ENCODE assay signal across 9 cellular contexts in the genomic region with DNA sequence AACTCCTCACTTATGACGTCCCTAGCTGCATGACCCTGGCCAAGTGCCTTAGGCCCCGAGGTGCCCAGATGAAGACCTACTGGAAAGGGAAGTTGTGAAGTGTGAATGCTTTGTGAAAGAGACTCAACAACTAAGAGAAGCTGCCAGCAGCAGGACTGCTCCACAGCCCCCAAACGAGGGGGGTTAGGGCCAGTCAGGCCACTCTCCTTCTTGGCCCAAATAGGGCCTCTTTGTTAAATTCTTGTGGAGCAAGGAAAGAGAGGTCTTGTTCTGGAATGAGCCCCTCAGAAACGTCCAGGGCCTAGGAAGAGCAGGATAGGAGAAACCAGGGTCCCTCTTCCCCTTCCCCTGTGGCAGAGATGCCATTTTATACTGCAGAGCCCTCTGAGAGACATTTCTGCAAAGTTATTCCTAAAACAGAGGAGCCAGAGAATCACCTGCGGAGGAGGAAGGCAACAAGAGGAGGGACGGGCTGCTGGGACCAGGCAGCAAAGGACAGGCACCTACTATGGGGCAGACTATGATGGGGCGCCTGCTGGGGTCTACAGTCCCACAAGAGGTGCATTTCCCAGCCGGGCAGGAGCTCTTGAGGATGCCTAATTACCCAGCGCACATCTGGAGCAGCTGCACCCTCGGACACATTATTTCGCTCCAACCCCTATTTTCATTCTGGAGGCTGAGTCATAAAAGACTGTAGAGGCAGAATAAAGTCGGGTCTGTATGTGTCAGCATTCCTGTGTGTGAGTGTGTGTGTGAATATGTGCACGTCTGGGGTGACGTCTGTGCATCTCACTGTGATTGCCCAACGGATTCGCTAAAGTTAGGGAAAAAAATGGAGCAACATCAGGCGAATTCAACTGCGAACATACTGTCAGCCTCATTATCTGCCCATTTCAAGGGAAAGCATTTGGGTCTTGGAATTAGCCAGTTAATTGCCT. TPM values are rescaled to one million over a fixed set of nuclear protein-coding genes. Genes with fewer than 3 reads are reported as not detected.
DNase-seq lines count a peak whose midpoint lies in the region; ATAC-seq and TF ChIP-seq lines count a peak whose summit lies in the region.
"Had no signal": no experiment of that assay in that cellular context is flagged by ENCODE, and none has a peak within 500 bp of the region (broad histone marks: within the 10 kb centered on the region; RNA-seq: fewer than 3 reads in every experiment).

No MANE protein-coding gene starts in this region.

- peaks cover 20% of the 10 kb centered on the region for H4K20me1 ChIP-seq in Loucy (ENCODE audit: insufficient read depth, low read length, poor library complexity, severe bottlenecking)

- peaks cover 4% of the 10 kb centered on the region for H3K27me3 ChIP-seq in Loucy (ENCODE audit: insufficient read depth, low read length, poor library complexity, severe bottlenecking)

- peak overlapping the region; percentile 95 for H3K4me2 ChIP-seq in Loucy (ENCODE audit: low read depth, low read length, poor library complexity, severe bottlenecking)

- H3K27ac Mint-ChIP-seq in activated naive CD4-positive, alpha-beta T cell treated with anti-CD3 and anti-CD28 coated beads, Interleukin-2, amount 50 U/mL, for 72 hours = no peak overlapping the region

- H3K4me3 ChIP-seq in Loucy (ENCODE audit: low read length, poor library complexity, severe bottlenecking) (peak overlapping the region; percentile 89), foreskin fibroblast (ENCODE audit: low read depth in 1 of 2, low read length in 2 of 2) (no peak overlapping the region)
- H3K4me3 ChIP-seq: vagina had no signal

- no peak overlapping the region for H2AFZ ChIP-seq in Loucy (ENCODE audit: low read length)

- no peaks in the 10 kb centered on the region for H3K9me3 ChIP-seq in Loucy (ENCODE audit: insufficient read depth, low read depth, low read length)
- H3K9me3 ChIP-seq: Peyer's patch, vagina had no signal

- H3K9ac ChIP-seq in Loucy (ENCODE audit: low read depth, low read length, poor library complexity, severe bottlenecking) = peak overlapping the region; percentile 98

- H3K4me1 ChIP-seq in Loucy (ENCODE audit: insufficient read depth, low read length, poor library complexity, severe bottlenecking) = peaks cover 73% of the 10 kb centered on the region

- H3K79me2 ChIP-seq in Loucy (ENCODE audit: insufficient read depth, low read length) = peaks cover 100% of the 10 kb centered on the region

- H3K9me2 ChIP-seq in Loucy (replicated peaks; ENCODE audit: low read depth, low read length) = no peaks in the 10 kb centered on the region

- DNase-seq in 8988T (peak; percentile 78), foreskin fibroblast (peak; percentile 60 to 67), DMS 273 treated with DMSO at 0.1 percent for 48 hours (lab: John Stamatoyannopoulos, UW) (no peak), NCI-H748 (lab: John Stamatoyannopoulos, UW; ENCODE audit: unreplicated experiment) (no peak)
- no peak for DNase-seq in activated naive CD4-positive, alpha-beta T cell treated with anti-CD3 and anti-CD28 coated beads, Interleukin-2, amount 50 U/mL, for 72 hours (ENCODE audit: low spot score in 2 of 2)
- DNase-seq: NCI-H187 treated with DMSO at 0.1 percent for 48 hours had no signal

- peaks cover 7 to 9% of the 10 kb centered on the region in 2 donors for H3K36me3 Mint-ChIP-seq in activated naive CD4-positive, alpha-beta T cell treated with anti-CD3 and anti-CD28 coated beads, Interleukin-2, amount 50 U/mL, for 72 hours

- peaks cover 10% of the 10 kb centered on the region; the same call in 1 of the 2 replicates for H3K36me3 ChIP-seq in Loucy (ENCODE audit: insufficient read depth, low read length)
- H3K36me3 ChIP-seq: Peyer's patch, vagina had no signal

- ATAC-seq in activated naive CD4-positive, alpha-beta T cell treated with anti-CD3 and anti-CD28 coated beads, Interleukin-2, amount 50 U/mL, for 72 hours = no peak

- TF ChIP-seq CTCF in Loucy (conservative IDR thresholded peaks at IDR 0.05; ENCODE audit: low read length) = no peak
- TF ChIP-seq CTCF in foreskin fibroblast (IDR thresholded peaks at IDR 0.05; ENCODE audit: low read depth, low read length) = no peak

- H3F3A ChIP-seq in Loucy (ENCODE audit: low read depth) = no peaks in the 10 kb centered on the region

- H3K9me3 Mint-ChIP-seq in activated naive CD4-positive, alpha-beta T cell treated with anti-CD3 and anti-CD28 coated beads, Interleukin-2, amount 50 U/mL, for 72 hours = no peaks in the 10 kb centered on the region

RNA-seq across cellular contexts. Expression of gene HOXB9, which starts 11.4 kb away (rescaled TPM):
- total RNA-seq in activated naive CD4-positive, alpha-beta T cell treated with anti-CD3 and anti-CD28 coated beads, Interleukin-2, amount 50 U/mL, for 72 hours = 1 to 10 TPM; 1.2 to 2.4 TPM
- total RNA-seq: vagina had no signal

RNA-seq across cellular contexts. Expression of gene HOXB8, which starts 22.5 kb away (rescaled TPM):
- total RNA-seq in activated naive CD4-positive, alpha-beta T cell treated with anti-CD3 and anti-CD28 coated beads, Interleukin-2, amount 50 U/mL, for 72 hours = not detected
- total RNA-seq: vagina had no signal

RNA-seq across cellular contexts. Expression of gene HOXB7, which starts 26.8 kb away (rescaled TPM):
- 1 to 10 TPM in 1 of 2 donors, not detected in 1; 1.1 TPM for total RNA-seq in activated naive CD4-positive, alpha-beta T cell treated with anti-CD3 and anti-CD28 coated beads, Interleukin-2, amount 50 U/mL, for 72 hours

RNA-seq across cellular contexts. Expression of gene HOXB6, which starts 32.8 kb away (rescaled TPM):
- under 1 TPM in 1 of 2 donors, not detected in 1; 0.16 TPM for total RNA-seq in activated naive CD4-positive, alpha-beta T cell treated with anti-CD3 and anti-CD28 coated beads, Interleukin-2, amount 50 U/mL, for 72 hours

RNA-seq across cellular contexts. Expression of gene HOXB5, which starts 44.0 kb away (rescaled TPM):
- total RNA-seq in activated naive CD4-positive, alpha-beta T cell treated with anti-CD3 and anti-CD28 coated beads, Interleukin-2, amount 50 U/mL, for 72 hours = not detected

Comparison
In these comparisons a context has a peak if more than half of its experiments do, and no peak if none do; other contexts are left out.
1. DNase-seq: peak in 8988T (single experiment) and foreskin fibroblast (2 of 2); none in DMS 273 treated with DMSO at 0.1 percent for 48 hours (single experiment), activated naive CD4-positive, alpha-beta T cell treated with anti-CD3 and anti-CD28 coated beads, Interleukin-2, amount 50 U/mL, for 72 hours (0 of 2) and NCI-H748 (single experiment).